In genomic region chr18:8611916-8612576, GRCh38 we compare ENCODE assay signal across 2 cellular contexts.
TF ChIP-seq lines count a peak whose summit lies in the region.

No MANE protein-coding gene starts in this region.

TF ChIP-seq in HepG2, 621 proteins besides CTCF, POLR2A, EP300 and RAD21 (continued from another document):
- TF ChIP-seq DRAP1 (CRISPR knock-in tag; IDR thresholded peaks at IDR 0.05) (no peak), TCF12 (IDR thresholded peaks at IDR 0.05) (no peak), TCF12 (CRISPR knock-in tag; IDR thresholded peaks at IDR 0.05) (no peak), ARID3A (IDR thresholded peaks at IDR 0.05; ENCODE audit: low read depth, low read length) (no peak), HHEX (CRISPR knock-in tag; IDR thresholded peaks at IDR 0.05) (no peak), ZNF136 (CRISPR knock-in tag; IDR thresholded peaks at IDR 0.05; ENCODE audit: low read depth) (no peak), ZNF724P (CRISPR knock-in tag; IDR thresholded peaks at IDR 0.05; ENCODE audit: borderline replicate concordance) (no peak), NR1H2 (CRISPR knock-in tag; IDR thresholded peaks at IDR 0.05; ENCODE audit: borderline replicate concordance, low read depth) (no peak), FLYWCH1 (CRISPR knock-in tag; IDR thresholded peaks at IDR 0.05) (no peak), RFXAP (CRISPR knock-in tag; IDR thresholded peaks at IDR 0.05; ENCODE audit: borderline replicate concordance) (no peak)

TF ChIP-seq in WTC11, 78 proteins besides CTCF, POLR2A, EP300 and RAD21 (continued from another document):
- TF ChIP-seq USF2 (CRISPR knock-in tag; IDR thresholded peaks at IDR 0.05) = no peak
- no peak for TF ChIP-seq ARID4B (CRISPR knock-in tag; IDR thresholded peaks at IDR 0.05; ENCODE audit: borderline replicate concordance)
- no peak for TF ChIP-seq ZNF512 (CRISPR knock-in tag; IDR thresholded peaks at IDR 0.05; ENCODE audit: borderline replicate concordance)
- TF ChIP-seq ATF2 (CRISPR knock-in tag; IDR thresholded peaks at IDR 0.05; ENCODE audit: borderline replicate concordance, low read depth) = no peak
- no peak for TF ChIP-seq GRHL2 (CRISPR knock-in tag; IDR thresholded peaks at IDR 0.05; ENCODE audit: insufficient replicate concordance, severe bottlenecking)
- no peak for TF ChIP-seq IRF2 (CRISPR knock-in tag; IDR thresholded peaks at IDR 0.05; ENCODE audit: borderline replicate concordance, low read depth)
- no peak for TF ChIP-seq ETV6 (CRISPR knock-in tag; IDR thresholded peaks at IDR 0.05)
- no peak for TF ChIP-seq ZNF532 (CRISPR knock-in tag; IDR thresholded peaks at IDR 0.05; ENCODE audit: borderline replicate concordance)
- no peak for TF ChIP-seq JAZF1 (CRISPR knock-in tag; IDR thresholded peaks at IDR 0.05)
- no peak for TF ChIP-seq ELF4 (CRISPR knock-in tag; IDR thresholded peaks at IDR 0.05; ENCODE audit: low read depth)
- no peak for TF ChIP-seq NFATC4 (CRISPR knock-in tag; IDR thresholded peaks at IDR 0.05)
- TF ChIP-seq MLX (CRISPR knock-in tag; IDR thresholded peaks at IDR 0.05) = no peak
- TF ChIP-seq NR1H2 (CRISPR knock-in tag; IDR thresholded peaks at IDR 0.05) = no peak
